In the genomic region with DNA sequence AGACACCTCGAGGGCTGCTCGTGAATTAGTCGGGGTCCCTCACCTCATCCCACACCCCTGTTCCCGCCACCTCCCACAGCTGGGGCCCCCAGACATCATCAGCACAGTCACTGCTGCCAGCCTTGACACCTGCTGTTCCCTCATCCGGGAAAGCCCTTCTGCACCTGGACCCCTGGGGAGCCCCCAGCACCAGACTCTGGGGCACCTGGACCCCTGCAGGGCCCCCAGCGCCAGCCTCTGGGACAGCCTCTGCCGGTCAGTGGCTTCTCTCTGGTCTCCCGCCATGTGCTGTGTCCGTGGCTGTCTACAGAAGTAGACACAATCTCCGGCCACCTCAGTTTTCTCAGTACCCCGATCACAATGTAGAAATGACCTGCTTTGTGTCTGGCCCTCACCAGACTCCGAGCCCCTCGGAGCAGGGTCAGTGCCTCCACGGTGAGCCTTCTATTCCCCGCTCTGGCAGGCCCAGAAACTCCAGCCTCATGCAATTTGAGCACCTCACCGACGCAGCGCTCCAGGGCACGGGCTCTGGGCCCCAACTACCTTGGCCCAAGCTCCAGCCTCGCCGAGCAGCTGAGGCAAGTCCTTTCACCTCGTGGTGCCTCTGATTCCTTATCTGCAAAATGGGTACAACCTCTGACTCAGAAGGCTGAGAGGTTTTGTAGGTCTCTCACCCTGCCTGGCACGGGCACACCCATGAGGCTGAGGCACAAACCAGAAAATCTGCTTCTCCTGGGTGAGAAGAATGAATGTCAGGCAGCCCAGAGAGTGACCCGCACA, we compare ENCODE assay signal across 1 cellular context.
TF ChIP-seq lines count a peak whose summit lies in the region.

No MANE protein-coding gene starts in this region.

TF ChIP-seq in GM23338, 12 proteins besides CTCF, POLR2A, EP300 and RAD21:
- TF ChIP-seq ZNF462 (CRISPR knock-in tag; IDR thresholded peaks at IDR 0.05), result no peak
TF ChIP-seq in GM23338: peak in this region for 0.
